In genomic region chr2:51971136-51971535, GRCh38 we compare ENCODE assay signal across 26 cellular contexts.
"Had no signal": no experiment of that assay in that cellular context is flagged by ENCODE, and none has a peak within 500 bp of the region (broad histone marks: within the 10 kb centered on the region; RNA-seq: fewer than 3 reads in every experiment).

No MANE protein-coding gene starts in this region.

- H3K27me3 ChIP-seq: dorsolateral prefrontal cortex, gastroesophageal sphincter, heart left ventricle, hepatocyte, neural progenitor cell, right atrium auricular region, stomach, thyroid gland, vagina had no signal

- ATAC-seq: gastroesophageal sphincter; heart left ventricle; left lobe of liver; naive thymus-derived CD4-positive, alpha-beta T cell; sciatic nerve had no signal

- H3K36me3 ChIP-seq: gastroesophageal sphincter, heart left ventricle, neural progenitor cell, prostate gland, right atrium auricular region, stomach, thyroid gland, vagina had no signal

- H3K4me1 ChIP-seq: gastroesophageal sphincter, heart left ventricle, neural progenitor cell, prostate gland, right atrium auricular region, stomach, thyroid gland, vagina had no signal

- H3K79me2 ChIP-seq: hepatocyte had no signal

- H3K4me3 ChIP-seq: dorsolateral prefrontal cortex, gastroesophageal sphincter, heart left ventricle, hepatocyte, lung, neural progenitor cell, prostate gland, right atrium auricular region, smooth muscle cell, stomach, thyroid gland, vagina had no signal

- H3K27ac ChIP-seq: dorsolateral prefrontal cortex, gastroesophageal sphincter, heart left ventricle, hepatocyte, neural progenitor cell, prostate gland, right atrium auricular region, stomach, thyroid gland, vagina had no signal

- H2AFZ ChIP-seq: hepatocyte, neural progenitor cell had no signal

- DNase-seq: cortex of kidney; dorsolateral prefrontal cortex; effector CD4-positive, alpha-beta T cell; foreskin fibroblast; heart left ventricle; kidney; midbrain; naive thymus-derived CD4-positive, alpha-beta T cell; stimulated activated CD4-positive, alpha-beta T cell treated with anti-CD3 and anti-CD28 coated beads, Interleukin-12 subunit alpha, Interleukin-12 subunit beta, amount 100 ng/mL, for 4 hours; stimulated activated CD4-positive, alpha-beta T cell treated with anti-CD3 and anti-CD28 coated beads, Interleukin-1b, Interleukin-23, amount 100 ng/mL, for 48 hours; stimulated activated CD4-positive, alpha-beta T cell treated with anti-CD3 and anti-CD28 coated beads, Interleukin-4, amount 100 ng/mL, for 1 hour; stimulated activated CD8-positive, alpha-beta memory T cell treated with anti-CD3 and anti-CD28 coated beads, Interleukin-4, amount 100 ng/mL, for 48 hours; stimulated activated naive CD4-positive, alpha-beta T cell treated with Interleukin-2 at 50 U/mL for 16 hours; stomach; thyroid gland; trophoblast cell had no signal

- H3K9ac ChIP-seq: neural progenitor cell had no signal

- H3K9me3 ChIP-seq: gastroesophageal sphincter, prostate gland, right atrium auricular region, thyroid gland, vagina had no signal

- H3K4me2 ChIP-seq: hepatocyte, neural progenitor cell, smooth muscle cell had no signal
